ENCODE assay signal across 11 cellular contexts in genomic region chr12:108907861-108908302, GRCh38. TPM values are rescaled to one million over a fixed set of nuclear protein-coding genes. Genes with fewer than 3 reads are reported as not detected.
A peak's percentile ranks its signal among the peaks of the same experiment; 100 is the strongest.
DNase-seq lines count a peak whose midpoint lies in the region; ATAC-seq and TF ChIP-seq lines count a peak whose summit lies in the region.
"Had no signal": no experiment of that assay in that cellular context is flagged by ENCODE, and none has a peak within 500 bp of the region (broad histone marks: within the 10 kb centered on the region; RNA-seq: fewer than 3 reads in every experiment).

No MANE protein-coding gene starts in this region.

- H3K27ac Mint-ChIP-seq in activated CD8-positive, alpha-beta memory T cell treated with anti-CD3 and anti-CD28 coated beads, Interleukin-2, amount 10 ng/mL, durations not matched to agents 7 days and 5 days = no peak overlapping the region

- intact Hi-C loops in breast epithelium (cut with DNase I; ENCODE audit: low total_unique reads) = no loop called here

- H3K4me1 ChIP-seq in breast epithelium = peaks cover 0 to 6% of the 10 kb centered on the region in 2 donors

- no peak overlapping the region for H3K4me3 Mint-ChIP-seq in activated CD8-positive, alpha-beta memory T cell treated with anti-CD3 and anti-CD28 coated beads, Interleukin-2, amount 10 ng/mL, durations not matched to agents 7 days and 5 days

- in situ Hi-C loops in T47D (cut with HindIII; ENCODE audit: low pct_unique_long_range_greater_than_20kb, low sequenced_read_pairs) = no loop called here

- no peaks in the 10 kb centered on the region for H3K36me3 ChIP-seq in breast epithelium

- H3K27ac ChIP-seq in breast epithelium = no peak overlapping the region

- no peaks in the 10 kb centered on the region for H3K27me3 ChIP-seq in breast epithelium

- TF ChIP-seq POLR2A in breast epithelium (IDR thresholded peaks at IDR 0.05) (no peak), erythroblast (IDR thresholded peaks at IDR 0.05; ENCODE audit: low read length) (no peak)

- no peak for TF ChIP-seq CTCF in breast epithelium (IDR thresholded peaks at IDR 0.05)

- H3K27me3 Mint-ChIP-seq in activated CD8-positive, alpha-beta memory T cell treated with anti-CD3 and anti-CD28 coated beads, Interleukin-2, amount 10 ng/mL, durations not matched to agents 7 days and 5 days = peaks cover 15% of the 10 kb centered on the region

- no peaks in the 10 kb centered on the region for H3K9me3 ChIP-seq in breast epithelium

- H3K36me3 Mint-ChIP-seq in activated CD8-positive, alpha-beta memory T cell treated with anti-CD3 and anti-CD28 coated beads, Interleukin-2, amount 10 ng/mL, durations not matched to agents 7 days and 5 days = no peaks in the 10 kb centered on the region

- H3K4me1 Mint-ChIP-seq in activated CD8-positive, alpha-beta memory T cell treated with anti-CD3 and anti-CD28 coated beads, Interleukin-2, amount 10 ng/mL, durations not matched to agents 7 days and 5 days = no peaks in the 10 kb centered on the region

- ATAC-seq in activated CD8-positive, alpha-beta memory T cell treated with anti-CD3 and anti-CD28 coated beads, Interleukin-2, amount 10 ng/mL, durations not matched to agents 7 days and 5 days = no peak

- no peak overlapping the region for H3K4me3 ChIP-seq in breast epithelium

- DNase-seq in T47D (ENCODE audit: low read depth in 1 of 2, low spot score in 1 of 2) (peak; percentile 24 to 90), breast epithelium (ENCODE audit: low spot score in 2 of 2) (no peak), SKM-1 treated with dmso at 0.1 percent for 144 hours (lab: John Stamatoyannopoulos, UW; ENCODE audit: unreplicated experiment) (peak; percentile 28), hippocampal formation (lab: John Stamatoyannopoulos, UW) (peak; percentile 11 to 39), superior temporal gyrus (ENCODE audit: extremely low spot score) (peak; percentile 39), erythroblast (lab: John Stamatoyannopoulos, UW) (no peak)
- DNase-seq in activated CD8-positive, alpha-beta memory T cell treated with anti-CD3 and anti-CD28 coated beads, Interleukin-2, amount 10 ng/mL, durations not matched to agents 7 days and 5 days = no peak
- DNase-seq in activated naive CD4-positive, alpha-beta T cell (lab: John Stamatoyannopoulos, UW) = no peak
- DNase-seq: activated CD8-positive, alpha-beta memory T cell treated with anti-CD3 and anti-CD28 coated beads, Interleukin-2, amount 50 U/mL, for 48 hours; NCI-H526; T-helper 1 cell had no signal

- no peaks in the 10 kb centered on the region for H3K9me3 Mint-ChIP-seq in activated CD8-positive, alpha-beta memory T cell treated with anti-CD3 and anti-CD28 coated beads, Interleukin-2, amount 10 ng/mL, durations not matched to agents 7 days and 5 days (ENCODE audit: low read depth)

- CTCF ChIA-PET in activated CD8-positive, alpha-beta memory T cell treated with anti-CD3 and anti-CD28 coated beads, Interleukin-2, amount 10 ng/mL, durations not matched to agents 7 days and 5 days (lab: Charles Lee) = no interaction called here

RNA-seq across cellular contexts. Expression of gene DAO, which starts 28.0 kb away (rescaled TPM):
- not detected for total RNA-seq in breast epithelium
- not detected for total RNA-seq in activated CD8-positive, alpha-beta memory T cell treated with anti-CD3 and anti-CD28 coated beads, Interleukin-2, amount 10 ng/mL, durations not matched to agents 7 days and 5 days

RNA-seq across cellular contexts. Expression of gene SSH1, which starts 50.5 kb away (rescaled TPM):
- total RNA-seq in breast epithelium = 10 to 100 TPM; 13.3 to 15.4 (median 13.8) TPM
- 10 to 100 TPM; 66.9 to 73.9 TPM for total RNA-seq in activated CD8-positive, alpha-beta memory T cell treated with anti-CD3 and anti-CD28 coated beads, Interleukin-2, amount 10 ng/mL, durations not matched to agents 7 days and 5 days

Comparison
In these comparisons a context has a peak if more than half of its experiments do, and no peak if none do; other contexts are left out.
1. DNase-seq: peak in T47D (2 of 2), SKM-1 treated with dmso at 0.1 percent for 144 hours (single experiment), hippocampal formation (2 of 2) and superior temporal gyrus (single experiment); none in breast epithelium (0 of 2), activated CD8-positive, alpha-beta memory T cell treated with anti-CD3 and anti-CD28 coated beads, Interleukin-2, amount 10 ng/mL, durations not matched to agents 7 days and 5 days (single experiment), activated naive CD4-positive, alpha-beta T cell (0 of 4) and erythroblast (0 of 2).
2. RNA of gene SSH1, which starts 50.5 kb away (total RNA-seq): 66.9 to 73.9 TPM in activated CD8-positive, alpha-beta memory T cell treated with anti-CD3 and anti-CD28 coated beads, Interleukin-2, amount 10 ng/mL, durations not matched to agents 7 days and 5 days; 13.3 to 15.4 TPM in breast epithelium; every median in the first group is over 4 times any median in the second.